In genomic region chr7:43465581-43466554, GRCh38 we compare ENCODE assay signal across 1 cellular context.
TF ChIP-seq lines count a peak whose summit lies in the region.

No MANE protein-coding gene starts in this region.

TF ChIP-seq in K562, 482 proteins besides CTCF, POLR2A, EP300 and RAD21 (continued from another document):
- TF ChIP-seq PKNOX1 (IDR thresholded peaks at IDR 0.05), result 0 out of 2 replicates have a peak, but pooled peaks have one; percentile 8
- TF ChIP-seq, protein P1, sequence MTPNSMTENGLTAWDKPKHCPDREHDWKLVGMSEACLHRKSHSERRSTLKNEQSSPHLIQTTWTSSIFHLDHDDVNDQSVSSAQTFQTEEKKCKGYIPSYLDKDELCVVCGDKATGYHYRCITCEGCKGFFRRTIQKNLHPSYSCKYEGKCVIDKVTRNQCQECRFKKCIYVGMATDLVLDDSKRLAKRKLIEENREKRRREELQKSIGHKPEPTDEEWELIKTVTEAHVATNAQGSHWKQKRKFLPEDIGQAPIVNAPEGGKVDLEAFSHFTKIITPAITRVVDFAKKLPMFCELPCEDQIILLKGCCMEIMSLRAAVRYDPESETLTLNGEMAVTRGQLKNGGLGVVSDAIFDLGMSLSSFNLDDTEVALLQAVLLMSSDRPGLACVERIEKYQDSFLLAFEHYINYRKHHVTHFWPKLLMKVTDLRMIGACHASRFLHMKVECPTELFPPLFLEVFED (CRISPR knock-in tag; conservative IDR thresholded peaks at IDR 0.05), result 0 out of 2 replicates have a peak, but pooled peaks have one; percentile 53
- no peak for TF ChIP-seq TGIF2 (CRISPR knock-in tag; IDR thresholded peaks at IDR 0.05)
- TF ChIP-seq TSC22D4 (tag; IDR thresholded peaks at IDR 0.05), result no peak
- no peak for TF ChIP-seq RBM15 (IDR thresholded peaks at IDR 0.05; ENCODE audit: insufficient read depth, low read length)
- TF ChIP-seq NFXL1 (CRISPR knock-in tag; IDR thresholded peaks at IDR 0.05), result no peak
- TF ChIP-seq FOXM1 (IDR thresholded peaks at IDR 0.05; ENCODE audit: low read depth), result no peak
- no peak for TF ChIP-seq FOXM1 (CRISPR knock-in tag; IDR thresholded peaks at IDR 0.05; ENCODE audit: low read depth)
- TF ChIP-seq ASH1L (IDR thresholded peaks at IDR 0.05; ENCODE audit: borderline replicate concordance, low read depth, partially characterized antibody), result no peak
- TF ChIP-seq, protein P2, sequence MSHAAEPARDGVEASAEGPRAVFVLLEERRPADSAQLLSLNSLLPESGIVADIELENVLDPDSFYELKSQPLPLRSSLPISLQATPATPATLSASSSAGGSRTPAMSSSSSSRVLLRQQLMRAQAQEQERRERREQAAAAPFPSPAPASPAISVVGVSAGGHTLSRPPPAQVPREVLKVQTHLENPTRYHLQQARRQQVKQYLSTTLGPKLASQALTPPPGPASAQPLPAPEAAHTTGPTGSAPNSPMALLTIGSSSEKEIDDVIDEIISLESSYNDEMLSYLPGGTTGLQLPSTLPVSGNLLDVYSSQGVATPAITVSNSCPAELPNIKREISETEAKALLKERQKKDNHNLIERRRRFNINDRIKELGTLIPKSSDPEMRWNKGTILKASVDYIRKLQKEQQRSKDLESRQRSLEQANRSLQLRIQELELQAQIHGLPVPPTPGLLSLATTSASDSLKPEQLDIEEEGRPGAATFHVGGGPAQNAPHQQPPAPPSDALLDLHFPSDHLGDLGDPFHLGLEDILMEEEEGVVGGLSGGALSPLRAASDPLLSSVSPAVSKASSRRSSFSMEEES (CRISPR knock-in tag; IDR thresholded peaks at IDR 0.05), result no peak
